ENCODE assay signal across 13 cellular contexts in the genomic region with DNA sequence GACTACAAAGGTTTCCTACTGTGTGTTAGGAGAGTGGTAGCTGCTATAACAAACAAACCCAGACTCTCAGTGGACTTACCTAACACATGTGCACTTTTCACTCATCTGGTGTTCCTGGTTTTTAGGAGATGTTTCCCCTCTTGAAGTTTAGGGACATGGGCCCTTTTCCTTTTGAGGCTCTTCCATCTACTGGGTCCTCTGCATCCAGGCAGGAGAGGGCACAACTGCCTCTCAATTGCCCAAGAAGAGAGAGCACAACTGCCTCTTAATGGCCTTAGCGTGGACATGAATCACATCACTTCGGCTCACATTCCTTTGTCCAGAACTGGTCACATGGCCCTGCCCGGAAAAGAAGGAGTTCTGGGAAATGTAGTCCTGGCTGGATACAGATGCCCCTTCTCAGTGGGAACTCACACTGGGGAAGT. TPM values are rescaled to one million over a fixed set of nuclear protein-coding genes. Genes with fewer than 3 reads are reported as not detected.
DNase-seq lines count a peak whose midpoint lies in the region; ATAC-seq and TF ChIP-seq lines count a peak whose summit lies in the region.
"Had no signal": no experiment of that assay in that cellular context is flagged by ENCODE, and none has a peak within 500 bp of the region (broad histone marks: within the 10 kb centered on the region; RNA-seq: fewer than 3 reads in every experiment).

No MANE protein-coding gene starts in this region.

- H3K27me3 Mint-ChIP-seq in activated CD4-positive, alpha-beta memory T cell treated with anti-CD3 and anti-CD28 coated beads for 36 hours: peaks cover 6% of the 10 kb centered on the region

- peaks cover 2% of the 10 kb centered on the region for H3K4me1 Mint-ChIP-seq in activated CD4-positive, alpha-beta memory T cell treated with anti-CD3 and anti-CD28 coated beads for 36 hours (ENCODE audit: low read depth)

- H3K4me3 ChIP-seq in cardiac muscle cell (no peak overlapping the region), left ventricle myocardium inferior (no peak overlapping the region), aorta (ENCODE audit: low read length in 2 of 2) (no peak overlapping the region)
- H3K4me3 ChIP-seq: stomach had no signal

- WGBS in aorta, 2 donors: 21 to 28% methylated on average over 3 of the region's 3 CpGs

- H3K27ac Mint-ChIP-seq in activated CD4-positive, alpha-beta memory T cell treated with anti-CD3 and anti-CD28 coated beads for 36 hours: no peak overlapping the region

- TF ChIP-seq CTCF in cardiac muscle cell (IDR thresholded peaks at IDR 0.05; ENCODE audit: low read depth, low read length): no peak
- no peak for TF ChIP-seq CTCF in left ventricle myocardium inferior (IDR thresholded peaks at IDR 0.05; ENCODE audit: borderline replicate concordance)

- ATAC-seq in aorta (ENCODE audit: low FRiP score): peak; percentile 63
- no peak for ATAC-seq in HG02938 (IDR thresholded peaks at IDR 0.05; ENCODE audit: unreplicated experiment)

- no peaks in the 10 kb centered on the region for H3K36me3 ChIP-seq in cardiac muscle cell
- no peaks in the 10 kb centered on the region for H3K36me3 ChIP-seq in left ventricle myocardium inferior
- no peaks in the 10 kb centered on the region for H3K36me3 ChIP-seq in aorta (ENCODE audit: control insufficient read depth in 1 of 2, insufficient read depth in 2 of 2, low read length in 1 of 2)
- H3K36me3 ChIP-seq: neutrophil, stomach had no signal

- no peaks in the 10 kb centered on the region for H3K36me3 Mint-ChIP-seq in activated CD4-positive, alpha-beta memory T cell treated with anti-CD3 and anti-CD28 coated beads for 36 hours

- CTCF ChIA-PET in activated CD4-positive, alpha-beta memory T cell treated with anti-CD3 and anti-CD28 coated beads for 36 hours (lab: Charles Lee): no interaction called here

- H3K27ac ChIP-seq in cardiac muscle cell: no peak overlapping the region
- no peak overlapping the region for H3K27ac ChIP-seq in left ventricle myocardium inferior (replicated peaks)
- H3K27ac ChIP-seq in aorta (ENCODE audit: low read depth in 1 of 2, low read length in 2 of 2): no peak overlapping the region
- H3K27ac ChIP-seq: C4-2B, KMS-11, neutrophil, stomach, VCaP had no signal

- intact Hi-C loops in left ventricle myocardium inferior (cut with micrococcal nuclease): no loop called here
- intact Hi-C loops in aorta (cut with DNase I): no loop called here
- intact Hi-C loops in activated CD4-positive, alpha-beta memory T cell treated with anti-CD3 and anti-CD28 coated beads for 36 hours (cut with micrococcal nuclease): no loop called here

- DNase-seq in cardiac muscle cell (ENCODE audit: low read depth in 1 of 2, low spot score in 1 of 2) (peak; percentile 58 to 62), left ventricle myocardium inferior (no peak), astrocyte of the hippocampus (ENCODE audit: low read depth, low spot score) (peak; percentile 75), iPS-NIHi11 (ENCODE audit: low spot score) (peak; percentile 66), aorta (no peak), D341Med (ENCODE audit: low spot score) (no peak)
- no peak for DNase-seq in activated CD4-positive, alpha-beta memory T cell treated with anti-CD3 and anti-CD28 coated beads for 36 hours
- DNase-seq: stomach had no signal

- POLR2A ChIA-PET in activated CD4-positive, alpha-beta memory T cell treated with anti-CD3 and anti-CD28 coated beads for 36 hours (lab: Charles Lee): no interaction called here

- peaks cover 27% of the 10 kb centered on the region for H3K27me3 ChIP-seq in cardiac muscle cell
- peaks cover 14% of the 10 kb centered on the region for H3K27me3 ChIP-seq in left ventricle myocardium inferior (ENCODE audit: low read depth)
- H3K27me3 ChIP-seq in aorta (ENCODE audit: control insufficient read depth in 1 of 2, insufficient read depth in 2 of 2, low read length in 1 of 2): no peaks in the 10 kb centered on the region

- H3K4me1 ChIP-seq in cardiac muscle cell (ENCODE audit: low read depth) (no peaks in the 10 kb centered on the region), left ventricle myocardium inferior (no peaks in the 10 kb centered on the region), aorta (ENCODE audit: control insufficient read depth in 1 of 2, insufficient read depth in 2 of 2, low read length in 2 of 2) (no peaks in the 10 kb centered on the region)

- H3K9me3 ChIP-seq in cardiac muscle cell (ENCODE audit: low read depth) (no peaks in the 10 kb centered on the region), left ventricle myocardium inferior (replicated peaks) (no peaks in the 10 kb centered on the region), aorta (ENCODE audit: control insufficient read depth, low read length) (no peaks in the 10 kb centered on the region)
- H3K9me3 ChIP-seq: neutrophil, stomach had no signal

- H3K9me3 Mint-ChIP-seq in activated CD4-positive, alpha-beta memory T cell treated with anti-CD3 and anti-CD28 coated beads for 36 hours: no peaks in the 10 kb centered on the region

- no peak overlapping the region for H3K4me3 Mint-ChIP-seq in activated CD4-positive, alpha-beta memory T cell treated with anti-CD3 and anti-CD28 coated beads for 36 hours

RNA-seq across cellular contexts. Expression of a gene that starts 9.8 kb away (rescaled TPM):
- total RNA-seq in cardiac muscle cell (7.1 and 13.3 TPM in 2 replicates), left ventricle myocardium inferior (19.7 TPM), aorta (10 to 100 TPM; 45.7 to 62.2 TPM)
- polyA plus RNA-seq in cardiac muscle cell (6.5 and 7.4 TPM in 2 replicates), aorta (10 to 100 TPM in 1 of 2 donors, 1 to 10 TPM in 1; 3.3 to 11.6 TPM)
- total RNA-seq in activated CD4-positive, alpha-beta memory T cell treated with anti-CD3 and anti-CD28 coated beads for 36 hours: 10 to 100 TPM; 10.9 to 15.6 TPM

Comparison
In these comparisons a context has a peak if more than half of its experiments do, and no peak if none do; other contexts are left out.
1. DNase-seq: peak in cardiac muscle cell (2 of 2), astrocyte of the hippocampus (single experiment) and iPS-NIHi11 (single experiment); none in left ventricle myocardium inferior (single experiment), aorta (0 of 2), D341Med (single experiment) and activated CD4-positive, alpha-beta memory T cell treated with anti-CD3 and anti-CD28 coated beads for 36 hours (single experiment).